Comparison of ENCODE assay signal across 28 cellular contexts in the genomic region with DNA sequence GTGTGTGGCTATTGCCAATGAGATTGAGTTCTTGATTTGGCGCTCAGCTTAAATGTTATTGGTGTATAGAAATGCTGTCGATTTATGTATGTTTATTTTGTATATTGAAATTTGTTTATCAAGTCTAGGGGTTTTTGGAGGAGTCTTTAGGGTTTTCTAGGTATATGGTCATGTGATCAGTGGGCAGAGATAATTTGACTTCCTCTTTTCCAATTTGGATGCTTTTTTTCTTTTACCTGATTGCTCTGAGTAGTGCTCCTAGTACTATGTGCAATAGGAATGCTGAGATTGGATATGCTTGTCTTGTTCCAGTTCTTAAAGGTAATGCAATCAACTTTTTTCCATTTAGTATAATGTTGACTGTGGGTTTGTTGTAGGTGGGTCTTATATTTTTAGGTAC.
"Had no signal": no experiment of that assay in that cellular context is flagged by ENCODE, and none has a peak within 500 bp of the region (broad histone marks: within the 10 kb centered on the region; RNA-seq: fewer than 3 reads in every experiment).

No MANE protein-coding gene starts in this region.

- H3K27me3 ChIP-seq: ascending aorta, esophagus muscularis mucosa, gastroesophageal sphincter, heart right ventricle, hepatocyte had no signal

- DNase-seq: activated CD4-positive, alpha-beta memory T cell treated with anti-CD3 and anti-CD28 coated beads for 36 hours; activated CD4-positive, alpha-beta T cell treated with anti-CD3 and anti-CD28 coated beads for 36 hours; activated CD4-positive, alpha-beta T cell treated with anti-CD3 and anti-CD28 coated beads, Interleukin-2, amount 10 ng/mL, durations not matched to agents 24 days and 14 days; activated CD4-positive, CD25-positive, alpha-beta regulatory T cell; activated CD4-positive, CD25-positive, alpha-beta regulatory T cell treated with anti-CD3 and anti-CD28 coated beads, Interleukin-2, amount 50 U/mL, for 72 hours; activated CD8-positive, alpha-beta memory T cell treated with anti-CD3 and anti-CD28 coated beads, Interleukin-2, amount 50 U/mL, for 48 hours; activated effector memory CD4-positive, alpha-beta T cell treated with anti-CD3 and anti-CD28 coated beads, Interleukin-2, amount 50 U/mL, for 16 hours; activated naive CD4-positive, alpha-beta T cell treated with anti-CD3 and anti-CD28 coated beads for 36 hours; activated naive CD8-positive, alpha-beta T cell treated with anti-CD3 and anti-CD28 coated beads, Interleukin-2, amount 10 ng/mL, durations not matched to agents 7 days and 5 days; activated T-cell treated with anti-CD3 and anti-CD28 coated beads for 4 hours; activated T-cell treated with anti-CD3 and anti-CD28 coated beads, Interleukin-2, amount 50 U/mL, for 4 hours; effector CD4-positive, alpha-beta T cell; effector memory CD8-positive, alpha-beta T cell; erythroblast; foreskin melanocyte; heart right ventricle; T-helper 2 cell had no signal

- H3K27ac Mint-ChIP-seq: activated CD4-positive, alpha-beta memory T cell treated with anti-CD3 and anti-CD28 coated beads for 36 hours; activated CD4-positive, alpha-beta T cell treated with anti-CD3 and anti-CD28 coated beads for 36 hours; activated CD4-positive, alpha-beta T cell treated with anti-CD3 and anti-CD28 coated beads, Interleukin-2, amount 10 ng/mL, durations not matched to agents 24 days and 14 days; activated naive CD4-positive, alpha-beta T cell treated with anti-CD3 and anti-CD28 coated beads for 36 hours; activated naive CD4-positive, alpha-beta T cell treated with anti-CD3 and anti-CD28 coated beads, Interleukin-2, amount 50 U/mL, for 72 hours; activated naive CD8-positive, alpha-beta T cell treated with anti-CD3 and anti-CD28 coated beads, Interleukin-2, amount 10 ng/mL, durations not matched to agents 7 days and 5 days; activated T-helper 1 cell treated with anti-CD3 and anti-CD28 coated beads, Interleukin-12 subunit alpha, Interleukin-12 subunit beta, Interleukin-2, Interleukin-4 antibody, amounts not matched to agents 30 ng/mL and 10 ng/mL and 1 ng/mL, durations not matched to agents 14 hours and 24 hours and 36 hours; activated T-helper 2 cell treated with anti-CD3 and anti-CD28 coated beads, Interferon-gamma antibody, Interleukin-2, Interleukin-4, amounts not matched to agents 10 μg/mL and 5 μg/mL and 100 μg/mL, durations not matched to agents 14 hours and 24 hours and 36 hours; brain; dendritic cell treated with granulocyte-macrophage colony-stimulating factor and Interleukin-4, amounts not matched to agents 40 ng/mL and 50 ng/mL, for 4 days; effector memory CD8-positive, alpha-beta T cell had no signal

- H3K9me3 Mint-ChIP-seq: activated naive CD8-positive, alpha-beta T cell treated with anti-CD3 and anti-CD28 coated beads, Interleukin-2, amount 10 ng/mL, durations not matched to agents 7 days and 5 days; activated T-helper 1 cell treated with anti-CD3 and anti-CD28 coated beads, Interleukin-12 subunit alpha, Interleukin-12 subunit beta, Interleukin-2, Interleukin-4 antibody, amounts not matched to agents 30 ng/mL and 10 ng/mL and 1 ng/mL, durations not matched to agents 14 hours and 24 hours and 36 hours; central memory CD8-positive, alpha-beta T cell; dendritic cell treated with granulocyte-macrophage colony-stimulating factor and Interleukin-4, amounts not matched to agents 40 ng/mL and 50 ng/mL, for 4 days; effector memory CD8-positive, alpha-beta T cell had no signal

- H3K36me3 Mint-ChIP-seq: activated CD4-positive, alpha-beta memory T cell treated with anti-CD3 and anti-CD28 coated beads for 36 hours; activated naive CD8-positive, alpha-beta T cell treated with anti-CD3 and anti-CD28 coated beads, Interleukin-2, amount 10 ng/mL, durations not matched to agents 7 days and 5 days; brain had no signal

- ATAC-seq: activated CD4-positive, alpha-beta T cell treated with anti-CD3 and anti-CD28 coated beads for 36 hours; activated naive CD4-positive, alpha-beta T cell treated with anti-CD3 and anti-CD28 coated beads, Interleukin-2, amount 50 U/mL, for 72 hours; activated T-cell treated with anti-CD3 and anti-CD28 coated beads, Interleukin-2, amount 50 U/mL, for 4 hours; effector memory CD8-positive, alpha-beta T cell; heart right ventricle had no signal

- H2AFZ ChIP-seq: hepatocyte had no signal

- H3K4me3 ChIP-seq: ascending aorta, coronary artery, esophagus muscularis mucosa, gastroesophageal sphincter, heart right ventricle, hepatocyte had no signal

- H3K36me3 ChIP-seq: ascending aorta, esophagus muscularis mucosa, gastroesophageal sphincter, heart right ventricle had no signal

- H3K27me3 Mint-ChIP-seq: activated CD4-positive, alpha-beta memory T cell treated with anti-CD3 and anti-CD28 coated beads for 36 hours; activated CD4-positive, alpha-beta T cell treated with anti-CD3 and anti-CD28 coated beads for 36 hours had no signal

- H3K4me1 ChIP-seq: ascending aorta, esophagus muscularis mucosa, gastroesophageal sphincter, heart right ventricle had no signal

- H3K4me3 Mint-ChIP-seq: activated CD4-positive, alpha-beta memory T cell treated with anti-CD3 and anti-CD28 coated beads for 36 hours; activated CD4-positive, alpha-beta T cell treated with anti-CD3 and anti-CD28 coated beads for 36 hours; activated CD4-positive, alpha-beta T cell treated with anti-CD3 and anti-CD28 coated beads, Interleukin-2, amount 10 ng/mL, durations not matched to agents 24 days and 14 days; activated naive CD4-positive, alpha-beta T cell treated with anti-CD3 and anti-CD28 coated beads for 36 hours; activated naive CD8-positive, alpha-beta T cell treated with anti-CD3 and anti-CD28 coated beads, Interleukin-2, amount 10 ng/mL, durations not matched to agents 7 days and 5 days; activated T-cell treated with anti-CD3 and anti-CD28 coated beads, Interleukin-2, amount 50 U/mL, for 4 hours; activated T-helper 1 cell treated with anti-CD3 and anti-CD28 coated beads, Interleukin-12 subunit alpha, Interleukin-12 subunit beta, Interleukin-2, Interleukin-4 antibody, amounts not matched to agents 30 ng/mL and 10 ng/mL and 1 ng/mL, durations not matched to agents 14 hours and 24 hours and 36 hours; brain; central memory CD8-positive, alpha-beta T cell; dendritic cell treated with granulocyte-macrophage colony-stimulating factor and Interleukin-4, amounts not matched to agents 40 ng/mL and 50 ng/mL, for 4 days; effector memory CD8-positive, alpha-beta T cell had no signal

- H3K4me1 Mint-ChIP-seq: activated CD4-positive, alpha-beta T cell treated with anti-CD3 and anti-CD28 coated beads for 36 hours; brain; central memory CD8-positive, alpha-beta T cell had no signal

- H3K27ac ChIP-seq: ascending aorta, coronary artery, esophagus muscularis mucosa, gastroesophageal sphincter, heart right ventricle, hepatocyte had no signal

- H3K4me2 ChIP-seq: hepatocyte had no signal

- H3K79me2 ChIP-seq: hepatocyte had no signal
